ENCODE assay signal across 1 cellular context in genomic region chr9:96449522-96449843, GRCh38.
TF ChIP-seq lines count a peak whose summit lies in the region.

No MANE protein-coding gene starts in this region.

TF ChIP-seq in HepG2, 621 proteins besides CTCF, POLR2A, EP300 and RAD21 (continues in another document):
- peak; percentile 81; the same call in 1 of the 2 replicates for TF ChIP-seq ZNF598 (CRISPR knock-in tag; IDR thresholded peaks at IDR 0.05; ENCODE audit: borderline replicate concordance)
- no peak for TF ChIP-seq ZNF652 (CRISPR knock-in tag; IDR thresholded peaks at IDR 0.05; ENCODE audit: borderline replicate concordance, low read depth)
- no peak for TF ChIP-seq ZNF709 (CRISPR knock-in tag; IDR thresholded peaks at IDR 0.05)
- TF ChIP-seq ATAD3A (CRISPR knock-in tag; IDR thresholded peaks at IDR 0.05) = no peak
- TF ChIP-seq KDM5A (IDR thresholded peaks at IDR 0.05; ENCODE audit: borderline replicate concordance, low read length) = 0 out of 2 replicates have a peak, but pooled peaks have one; percentile 14
- TF ChIP-seq MTA3 (CRISPR knock-in tag; IDR thresholded peaks at IDR 0.05) = no peak
- no peak for TF ChIP-seq IRF9 (CRISPR knock-in tag; IDR thresholded peaks at IDR 0.05; ENCODE audit: borderline replicate concordance)
- TF ChIP-seq ZNF451 (CRISPR knock-in tag; IDR thresholded peaks at IDR 0.05) = no peak
- no peak for TF ChIP-seq SMC3 (IDR thresholded peaks at IDR 0.05; ENCODE audit: low read length)
- TF ChIP-seq ZNF678 (CRISPR knock-in tag; IDR thresholded peaks at IDR 0.05) = no peak
- TF ChIP-seq UBTF (CRISPR knock-in tag; IDR thresholded peaks at IDR 0.05) = 0 out of 2 replicates have a peak, but pooled peaks have one; percentile 31
- TF ChIP-seq ZNF768 (CRISPR knock-in tag; IDR thresholded peaks at IDR 0.05) = no peak
- 0 out of 2 replicates have a peak, but pooled peaks have one; percentile 19 for TF ChIP-seq BRF2 (CRISPR knock-in tag; IDR thresholded peaks at IDR 0.05)
- TF ChIP-seq ZBTB46 (CRISPR knock-in tag; IDR thresholded peaks at IDR 0.05; ENCODE audit: borderline replicate concordance) = no peak
- TF ChIP-seq MYC (CRISPR knock-in tag; IDR thresholded peaks at IDR 0.05; ENCODE audit: borderline replicate concordance) = no peak
- 0 out of 2 replicates have a peak, but pooled peaks have one; percentile 53 for TF ChIP-seq REPIN1 (CRISPR knock-in tag; IDR thresholded peaks at IDR 0.05; ENCODE audit: borderline replicate concordance, low read depth)
- no peak for TF ChIP-seq TGIF2 (CRISPR knock-in tag; IDR thresholded peaks at IDR 0.05)
- 0 out of 2 replicates have a peak, but pooled peaks have one; percentile 10 for TF ChIP-seq PHF21A (CRISPR knock-in tag; IDR thresholded peaks at IDR 0.05)
- TF ChIP-seq ZBTB43 (CRISPR knock-in tag; conservative IDR thresholded peaks at IDR 0.05) = peak; percentile 58; the same call in 1 of the 2 replicates
- no peak for TF ChIP-seq ARHGAP35 (CRISPR knock-in tag; IDR thresholded peaks at IDR 0.05; ENCODE audit: borderline replicate concordance)
- no peak for TF ChIP-seq FOXO4 (CRISPR knock-in tag; conservative IDR thresholded peaks at IDR 0.05)
- no peak for TF ChIP-seq PHF5A (CRISPR knock-in tag; IDR thresholded peaks at IDR 0.05; ENCODE audit: low read depth, unreplicated experiment)
- TF ChIP-seq POGK (CRISPR knock-in tag; conservative IDR thresholded peaks at IDR 0.05) = no peak
- no peak for TF ChIP-seq HDAC6 (IDR thresholded peaks at IDR 0.05; ENCODE audit: low read depth, low read length)
- TF ChIP-seq ZNF879 (CRISPR knock-in tag; IDR thresholded peaks at IDR 0.05) = no peak
- 0 out of 2 replicates have a peak, but pooled peaks have one; percentile 16 for TF ChIP-seq ZNF747 (CRISPR knock-in tag; IDR thresholded peaks at IDR 0.05; ENCODE audit: borderline replicate concordance)
- TF ChIP-seq ZC3H4 (CRISPR knock-in tag; IDR thresholded peaks at IDR 0.05; ENCODE audit: borderline replicate concordance) = no peak
- no peak for TF ChIP-seq TIGD3 (CRISPR knock-in tag; IDR thresholded peaks at IDR 0.05; ENCODE audit: borderline replicate concordance)
- TF ChIP-seq ZNF292 (CRISPR knock-in tag; IDR thresholded peaks at IDR 0.05; ENCODE audit: borderline replicate concordance, low read depth) = no peak
- TF ChIP-seq MIER3 (CRISPR knock-in tag; IDR thresholded peaks at IDR 0.05; ENCODE audit: borderline replicate concordance) = no peak
- no peak for TF ChIP-seq ARNT (IDR thresholded peaks at IDR 0.05)
- no peak for TF ChIP-seq ZBTB10 (CRISPR knock-in tag; IDR thresholded peaks at IDR 0.05; ENCODE audit: borderline replicate concordance)
- no peak for TF ChIP-seq MAF1 (CRISPR knock-in tag; IDR thresholded peaks at IDR 0.05; ENCODE audit: borderline replicate concordance)
- no peak for TF ChIP-seq ZNF570 (CRISPR knock-in tag; IDR thresholded peaks at IDR 0.05; ENCODE audit: borderline replicate concordance)
- TF ChIP-seq ELF3 (CRISPR knock-in tag; IDR thresholded peaks at IDR 0.05) = no peak
- TF ChIP-seq ZNF282 (IDR thresholded peaks at IDR 0.05; ENCODE audit: partially characterized antibody) = no peak
- no peak for TF ChIP-seq ONECUT2 (CRISPR knock-in tag; IDR thresholded peaks at IDR 0.05)
- no peak for TF ChIP-seq KDM2A (CRISPR knock-in tag; IDR thresholded peaks at IDR 0.05; ENCODE audit: borderline replicate concordance, low read depth)
- TF ChIP-seq ZKSCAN1 (IDR thresholded peaks at IDR 0.05; ENCODE audit: low read length) = no peak
- TF ChIP-seq ZNF839 (CRISPR knock-in tag; IDR thresholded peaks at IDR 0.05; ENCODE audit: borderline replicate concordance) = no peak
- no peak for TF ChIP-seq POGZ (CRISPR knock-in tag; IDR thresholded peaks at IDR 0.05)
- TF ChIP-seq PAXIP1 (CRISPR knock-in tag; conservative IDR thresholded peaks at IDR 0.05) = 0 out of 2 replicates have a peak, but pooled peaks have one; percentile 34
- TF ChIP-seq FOXM1 (CRISPR knock-in tag; IDR thresholded peaks at IDR 0.05) = no peak
- TF ChIP-seq CEBPB (IDR thresholded peaks at IDR 0.05; ENCODE audit: borderline replicate concordance, low read depth, low read length) = peak; percentile 39; the same call in 1 of the 2 replicates
- peak; percentile 98 for TF ChIP-seq GZF1 (CRISPR knock-in tag; IDR thresholded peaks at IDR 0.05)
- TF ChIP-seq FOXP1 (IDR thresholded peaks at IDR 0.05) = no peak
- no peak for TF ChIP-seq FOXP1 (CRISPR knock-in tag; IDR thresholded peaks at IDR 0.05)
- no peak for TF ChIP-seq FOXA1 (IDR thresholded peaks at IDR 0.05)
- no peak for TF ChIP-seq FOXA1 (CRISPR knock-in tag; IDR thresholded peaks at IDR 0.05)
